In the genomic region with DNA sequence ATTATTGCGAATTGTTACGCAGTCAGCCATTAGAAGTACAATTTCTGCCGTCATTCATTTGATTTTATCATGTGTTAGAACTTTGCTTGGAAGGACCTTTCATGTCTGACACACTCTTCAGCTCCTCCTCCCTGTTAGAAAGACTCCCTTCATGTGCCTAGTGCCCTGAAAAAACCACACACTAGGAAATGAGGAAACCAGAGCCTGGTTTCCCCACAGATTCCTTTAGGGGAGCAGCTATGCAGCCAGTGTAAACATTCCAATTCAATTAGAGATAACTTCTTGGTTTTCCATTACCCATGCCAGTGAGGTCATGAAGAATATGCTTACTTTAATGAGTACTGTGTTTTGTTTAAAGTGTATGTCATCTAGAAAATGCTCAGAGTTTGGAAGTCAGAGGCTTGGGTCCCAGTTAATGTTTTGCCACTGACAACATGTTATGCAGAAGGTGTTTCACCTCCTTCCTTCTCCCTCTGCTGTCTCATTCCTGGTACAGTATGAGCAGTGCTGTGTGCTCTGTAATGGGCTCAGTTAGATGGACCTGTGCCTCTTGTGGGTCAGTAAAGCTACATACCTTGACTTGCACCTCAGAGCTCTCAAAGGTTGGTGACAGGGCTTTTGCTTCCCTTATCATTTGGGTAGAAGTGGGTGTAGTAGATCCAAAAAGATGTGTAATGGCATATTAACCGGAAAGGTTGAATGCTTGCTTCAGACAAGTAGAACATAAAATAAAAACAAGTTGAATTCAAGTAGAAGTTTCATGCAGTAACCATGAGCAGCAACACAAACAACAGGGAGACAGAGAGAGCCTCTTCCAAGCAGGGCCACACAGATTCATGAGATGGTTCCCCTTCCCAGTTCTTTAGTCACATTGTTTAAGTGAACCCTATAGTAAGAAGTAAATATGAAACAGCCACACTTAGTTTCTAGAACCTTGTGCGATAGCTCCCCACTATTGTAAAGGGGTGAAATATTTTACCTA, we compare ENCODE assay signal across 8 cellular contexts. TPM values are rescaled to one million over a fixed set of nuclear protein-coding genes. Genes with fewer than 3 reads are reported as not detected.
DNase-seq lines count a peak whose midpoint lies in the region; ATAC-seq and TF ChIP-seq lines count a peak whose summit lies in the region.

No MANE protein-coding gene starts in this region.

- H3K27ac ChIP-seq in BLaER1 (peak overlapping the region; percentile 58), left lung (peak overlapping the region in 1 of 2 donors; percentile 63), sigmoid colon (peak overlapping the region in 2 of 4 donors; percentile 20 to 24)

- H3K9me3 Mint-ChIP-seq in activated naive CD8-positive, alpha-beta T cell treated with anti-CD3 and anti-CD28 coated beads, Interleukin-2, amount 10 ng/mL, durations not matched to agents 7 days and 5 days: no peaks in the 10 kb centered on the region

- H3K27ac Mint-ChIP-seq in activated naive CD8-positive, alpha-beta T cell treated with anti-CD3 and anti-CD28 coated beads, Interleukin-2, amount 10 ng/mL, durations not matched to agents 7 days and 5 days: peak overlapping the region; percentile 64

- no peak for TF ChIP-seq POLR2A in sigmoid colon (IDR thresholded peaks at IDR 0.05)

- H4K20me1 ChIP-seq in BLaER1: no peaks in the 10 kb centered on the region

- peak overlapping the region; percentile 5; the same call in 1 of the 2 replicates for H3K4me2 ChIP-seq in BLaER1

- H3K4me3 ChIP-seq in BLaER1 (no peak overlapping the region), left lung (no peak overlapping the region), sigmoid colon (no peak overlapping the region)

- DNase-seq in activated naive CD8-positive, alpha-beta T cell treated with anti-CD3 and anti-CD28 coated beads, Interleukin-2, amount 10 ng/mL, durations not matched to agents 7 days and 5 days: no peak
- DNase-seq in left lung: no peak
- no peak for DNase-seq in sigmoid colon
- no peak for DNase-seq in stimulated activated CD4-positive, alpha-beta T cell treated with anti-CD3 and anti-CD28 coated beads, Interleukin-2, amount 100 ng/mL, for 48 hours
- no peak for DNase-seq in ecto neural progenitor cell (ENCODE audit: low spot score)

- H3K27me3 ChIP-seq in BLaER1 (no peaks in the 10 kb centered on the region), left lung (no peaks in the 10 kb centered on the region), sigmoid colon (no peaks in the 10 kb centered on the region)

- H3K4me1 ChIP-seq in BLaER1: peaks cover 62% of the 10 kb centered on the region
- peaks cover 7 to 57% of the 10 kb centered on the region in 2 donors for H3K4me1 ChIP-seq in left lung
- peaks cover 0 to 28% (median 20%) of the 10 kb centered on the region in 4 donors for H3K4me1 ChIP-seq in sigmoid colon

- intact Hi-C loops in left lung (cut with DNase I) (no loop called here), sigmoid colon (cut with DNase I) (no loop called here)

- H3K36me3 ChIP-seq in BLaER1: peaks cover 49% of the 10 kb centered on the region
- no peaks in the 10 kb centered on the region for H3K36me3 ChIP-seq in left lung
- no peaks in the 10 kb centered on the region for H3K36me3 ChIP-seq in sigmoid colon

- ATAC-seq in HG03095 (IDR thresholded peaks at IDR 0.05; ENCODE audit: unreplicated experiment): peak; percentile 59
- ATAC-seq in activated naive CD8-positive, alpha-beta T cell treated with anti-CD3 and anti-CD28 coated beads, Interleukin-2, amount 10 ng/mL, durations not matched to agents 7 days and 5 days (ENCODE audit: low read depth): peak; percentile 28
- peak; percentile 92 for ATAC-seq in left lung
- no peak for ATAC-seq in HG02885 (IDR thresholded peaks at IDR 0.05; ENCODE audit: poor library complexity, unreplicated experiment)

- no peaks in the 10 kb centered on the region for H3K27me3 Mint-ChIP-seq in activated naive CD8-positive, alpha-beta T cell treated with anti-CD3 and anti-CD28 coated beads, Interleukin-2, amount 10 ng/mL, durations not matched to agents 7 days and 5 days

- POLR2A ChIA-PET in activated naive CD8-positive, alpha-beta T cell treated with anti-CD3 and anti-CD28 coated beads, Interleukin-2, amount 10 ng/mL, durations not matched to agents 7 days and 5 days (lab: Charles Lee): interaction anchor here (1.1 to 1.8 kb wide), 4 partner anchors 13 to 38 kb away, joined by 3 to 6 read pairs (median 5); no protein-coding TSS in a partner anchor

- TF ChIP-seq CTCF in left lung (IDR thresholded peaks at IDR 0.05) (no peak), sigmoid colon (IDR thresholded peaks at IDR 0.05) (no peak)

- peak overlapping the region; percentile 29 for H3K4me3 Mint-ChIP-seq in activated naive CD8-positive, alpha-beta T cell treated with anti-CD3 and anti-CD28 coated beads, Interleukin-2, amount 10 ng/mL, durations not matched to agents 7 days and 5 days

- peaks cover 25% of the 10 kb centered on the region for H3K36me3 Mint-ChIP-seq in activated naive CD8-positive, alpha-beta T cell treated with anti-CD3 and anti-CD28 coated beads, Interleukin-2, amount 10 ng/mL, durations not matched to agents 7 days and 5 days

- 76 to 86% methylated on average over 5 of the region's 5 CpGs for WGBS in sigmoid colon, 2 donors

- no peak overlapping the region for H3K9ac ChIP-seq in BLaER1

- no peak for TF ChIP-seq EP300 in sigmoid colon (IDR thresholded peaks at IDR 0.05)

- H3K9me3 ChIP-seq in BLaER1: peaks cover 58% of the 10 kb centered on the region
- H3K9me3 ChIP-seq in left lung: no peaks in the 10 kb centered on the region
- no peaks in the 10 kb centered on the region for H3K9me3 ChIP-seq in sigmoid colon

- H3K4me1 Mint-ChIP-seq in activated naive CD8-positive, alpha-beta T cell treated with anti-CD3 and anti-CD28 coated beads, Interleukin-2, amount 10 ng/mL, durations not matched to agents 7 days and 5 days: peaks cover 72% of the 10 kb centered on the region

RNA-seq across cellular contexts. Expression of a gene that starts 52.6 kb away (rescaled TPM):
- total RNA-seq in activated naive CD8-positive, alpha-beta T cell treated with anti-CD3 and anti-CD28 coated beads, Interleukin-2, amount 10 ng/mL, durations not matched to agents 7 days and 5 days: 100 to 1,000 TPM; 121 to 122 TPM
- 10 to 100 TPM; 15.6 to 30.1 TPM for total RNA-seq in left lung
- total RNA-seq in sigmoid colon: 10 to 100 TPM in 3 of 4 donors, 1 to 10 TPM in 1; 6.9 to 17.9 (median 13.1) TPM
- 10 to 100 TPM in 2 of 3 donors, 1 to 10 TPM in 1; 9.0 to 55.8 (median 19.0) TPM for polyA plus RNA-seq in sigmoid colon
